In genomic region chr3:186182850-186183249, GRCh38 we compare ENCODE assay signal across 29 cellular contexts.
DNase-seq lines count a peak whose midpoint lies in the region; ATAC-seq and TF ChIP-seq lines count a peak whose summit lies in the region.
"Had no signal": no experiment of that assay in that cellular context is flagged by ENCODE, and none has a peak within 500 bp of the region (broad histone marks: within the 10 kb centered on the region; RNA-seq: fewer than 3 reads in every experiment).

No MANE protein-coding gene starts in this region.

- no peak for TF ChIP-seq CTCF in neutrophil (IDR thresholded peaks at IDR 0.05)

- no peaks in the 10 kb centered on the region for H3K9me3 Mint-ChIP-seq in stimulated activated effector memory CD8-positive, alpha-beta T cell treated with anti-CD3 and anti-CD28 coated beads, Interleukin-12 subunit alpha, Interleukin-12 subunit beta, amount 100 ng/mL, for 72 hours
- no peaks in the 10 kb centered on the region for H3K9me3 Mint-ChIP-seq in activated T-helper 2 cell treated with anti-CD3 and anti-CD28 coated beads, Interferon-gamma antibody, Interleukin-2, Interleukin-4, amounts not matched to agents 10 μg/mL and 5 μg/mL and 100 μg/mL, durations not matched to agents 14 hours and 24 hours and 36 hours
- H3K9me3 Mint-ChIP-seq: activated naive CD4-positive, alpha-beta T cell treated with anti-CD3 and anti-CD28 coated beads for 36 hours; activated T-cell treated with anti-CD3 and anti-CD28 coated beads, Interleukin-2, amount 50 U/mL, for 72 hours; memory B cell; neural progenitor cell had no signal

- no peaks in the 10 kb centered on the region for H3K9me3 ChIP-seq in SK-N-MC (ENCODE audit: low read depth, low read length)
- no peaks in the 10 kb centered on the region for H3K9me3 ChIP-seq in neutrophil
- H3K9me3 ChIP-seq: esophagus muscularis mucosa, right atrium auricular region had no signal

- H3K4me3 ChIP-seq in SK-N-MC (no peak overlapping the region), neutrophil (ENCODE audit: low read depth in 1 of 2, low read length in 1 of 2) (no peak overlapping the region)
- H3K4me3 ChIP-seq: esophagus muscularis mucosa, neural progenitor cell, right atrium auricular region, smooth muscle cell had no signal

- peaks cover 28% of the 10 kb centered on the region for H3K27me3 Mint-ChIP-seq in activated T-helper 2 cell treated with anti-CD3 and anti-CD28 coated beads, Interferon-gamma antibody, Interleukin-2, Interleukin-4, amounts not matched to agents 10 μg/mL and 5 μg/mL and 100 μg/mL, durations not matched to agents 14 hours and 24 hours and 36 hours (ENCODE audit: low read depth)
- H3K27me3 Mint-ChIP-seq: memory B cell had no signal

- H3K27ac Mint-ChIP-seq in stimulated activated effector memory CD8-positive, alpha-beta T cell treated with anti-CD3 and anti-CD28 coated beads, Interleukin-12 subunit alpha, Interleukin-12 subunit beta, amount 100 ng/mL, for 72 hours = no peak overlapping the region
- H3K27ac Mint-ChIP-seq in activated T-helper 2 cell treated with anti-CD3 and anti-CD28 coated beads, Interferon-gamma antibody, Interleukin-2, Interleukin-4, amounts not matched to agents 10 μg/mL and 5 μg/mL and 100 μg/mL, durations not matched to agents 14 hours and 24 hours and 36 hours = no peak overlapping the region
- H3K27ac Mint-ChIP-seq: activated CD8-positive, alpha-beta memory T cell treated with anti-CD3 and anti-CD28 coated beads, Interleukin-2, amount 10 ng/mL, durations not matched to agents 7 days and 5 days; activated naive CD4-positive, alpha-beta T cell treated with anti-CD3 and anti-CD28 coated beads for 36 hours; activated T-cell treated with anti-CD3 and anti-CD28 coated beads, Interleukin-2, amount 50 U/mL, for 72 hours; memory B cell; neural progenitor cell; WTC11 had no signal

- no peak overlapping the region for H3K9ac ChIP-seq in SK-N-MC (ENCODE audit: insufficient read length)
- H3K9ac ChIP-seq: neural progenitor cell had no signal

- no peak overlapping the region for H3K4me3 Mint-ChIP-seq in stimulated activated effector memory CD8-positive, alpha-beta T cell treated with anti-CD3 and anti-CD28 coated beads, Interleukin-12 subunit alpha, Interleukin-12 subunit beta, amount 100 ng/mL, for 72 hours
- no peak overlapping the region for H3K4me3 Mint-ChIP-seq in activated T-helper 2 cell treated with anti-CD3 and anti-CD28 coated beads, Interferon-gamma antibody, Interleukin-2, Interleukin-4, amounts not matched to agents 10 μg/mL and 5 μg/mL and 100 μg/mL, durations not matched to agents 14 hours and 24 hours and 36 hours (ENCODE audit: low read depth)
- H3K4me3 Mint-ChIP-seq: activated CD8-positive, alpha-beta memory T cell treated with anti-CD3 and anti-CD28 coated beads, Interleukin-2, amount 10 ng/mL, durations not matched to agents 7 days and 5 days; activated naive CD4-positive, alpha-beta T cell treated with anti-CD3 and anti-CD28 coated beads for 36 hours; activated T-cell treated with anti-CD3 and anti-CD28 coated beads, Interleukin-2, amount 50 U/mL, for 72 hours; CD4-positive, CD25-positive, alpha-beta regulatory T cell; memory B cell; neural progenitor cell; WTC11 had no signal

- no peaks in the 10 kb centered on the region for H3K27me3 ChIP-seq in neutrophil
- H3K27me3 ChIP-seq: esophagus muscularis mucosa, right atrium auricular region had no signal

- DNase-seq in NCI-H2107 treated with DMSO at 0.1 percent for 48 hours (lab: John Stamatoyannopoulos, UW; ENCODE audit: unreplicated experiment) (peak; percentile 16), NCI-H2107 (lab: John Stamatoyannopoulos, UW) (no peak), NCI-H1092 treated with DMSO at 0.1 percent for 48 hours (lab: John Stamatoyannopoulos, UW) (peak; percentile 7), SK-N-MC (ENCODE audit: low read depth, low spot score) (peak; percentile 24)
- DNase-seq in stimulated activated effector memory CD8-positive, alpha-beta T cell treated with anti-CD3 and anti-CD28 coated beads, Interleukin-12 subunit alpha, Interleukin-12 subunit beta, amount 100 ng/mL, for 72 hours (ENCODE audit: low spot score in 2 of 2) = no peak
- DNase-seq in activated T-helper 2 cell treated with anti-CD3 and anti-CD28 coated beads, Interferon-gamma antibody, Interleukin-2, Interleukin-4, amounts not matched to agents 10 μg/mL and 5 μg/mL and 100 μg/mL, durations not matched to agents 14 hours and 24 hours and 36 hours (ENCODE audit: low spot score) = no peak
- DNase-seq: activated CD8-positive, alpha-beta memory T cell treated with anti-CD3 and anti-CD28 coated beads, Interleukin-2, amount 10 ng/mL, durations not matched to agents 7 days and 5 days; activated naive CD4-positive, alpha-beta T cell treated with anti-CD3 and anti-CD28 coated beads for 36 hours; activated T-cell treated with anti-CD3 and anti-CD28 coated beads, Interleukin-2, amount 50 U/mL, for 72 hours; Calu3; CD4-positive, CD25-positive, alpha-beta regulatory T cell; central memory CD4-positive, alpha-beta T cell; foreskin fibroblast; NCI-H1694 treated with DMSO at 0.1 percent for 48 hours; NCI-H526 treated with DMSO at 0.1 percent for 48 hours; posterior cingulate gyrus; SHP77 treated with DMSO at 0.1 percent for 48 hours; stimulated activated naive CD8-positive, alpha-beta T cell treated with anti-CD3 and anti-CD28 coated beads, Interleukin-15, Interleukin-2, amounts not matched to agents 100 U/mL and 50 U/mL, for 24 hours; T1000 had no signal

- ATAC-seq in stimulated activated effector memory CD8-positive, alpha-beta T cell treated with anti-CD3 and anti-CD28 coated beads, Interleukin-12 subunit alpha, Interleukin-12 subunit beta, amount 100 ng/mL, for 72 hours = no peak
- ATAC-seq in HG02870 (IDR thresholded peaks at IDR 0.05; ENCODE audit: unreplicated experiment) = no peak
- ATAC-seq: activated CD8-positive, alpha-beta memory T cell treated with anti-CD3 and anti-CD28 coated beads, Interleukin-2, amount 10 ng/mL, durations not matched to agents 7 days and 5 days; activated T-cell treated with anti-CD3 and anti-CD28 coated beads, Interleukin-2, amount 50 U/mL, for 72 hours; left lobe of liver; Panc1; stimulated activated naive CD8-positive, alpha-beta T cell treated with anti-CD3 and anti-CD28 coated beads, Interleukin-15, Interleukin-2, amounts not matched to agents 100 U/mL and 50 U/mL, for 24 hours; WTC11 had no signal

- intact Hi-C loops in activated T-helper 2 cell treated with anti-CD3 and anti-CD28 coated beads, Interferon-gamma antibody, Interleukin-2, Interleukin-4, amounts not matched to agents 10 μg/mL and 5 μg/mL and 100 μg/mL, durations not matched to agents 14 hours and 24 hours and 36 hours (cut with micrococcal nuclease) = no loop called here

- peaks cover 35% of the 10 kb centered on the region for H3K4me1 Mint-ChIP-seq in stimulated activated effector memory CD8-positive, alpha-beta T cell treated with anti-CD3 and anti-CD28 coated beads, Interleukin-12 subunit alpha, Interleukin-12 subunit beta, amount 100 ng/mL, for 72 hours
- H3K4me1 Mint-ChIP-seq in activated T-helper 2 cell treated with anti-CD3 and anti-CD28 coated beads, Interferon-gamma antibody, Interleukin-2, Interleukin-4, amounts not matched to agents 10 μg/mL and 5 μg/mL and 100 μg/mL, durations not matched to agents 14 hours and 24 hours and 36 hours (ENCODE audit: low read depth) = peaks cover 8% of the 10 kb centered on the region

- H3K36me3 Mint-ChIP-seq in stimulated activated effector memory CD8-positive, alpha-beta T cell treated with anti-CD3 and anti-CD28 coated beads, Interleukin-12 subunit alpha, Interleukin-12 subunit beta, amount 100 ng/mL, for 72 hours = no peaks in the 10 kb centered on the region
- no peaks in the 10 kb centered on the region for H3K36me3 Mint-ChIP-seq in activated T-helper 2 cell treated with anti-CD3 and anti-CD28 coated beads, Interferon-gamma antibody, Interleukin-2, Interleukin-4, amounts not matched to agents 10 μg/mL and 5 μg/mL and 100 μg/mL, durations not matched to agents 14 hours and 24 hours and 36 hours (ENCODE audit: low read depth)
- H3K36me3 Mint-ChIP-seq: activated CD8-positive, alpha-beta memory T cell treated with anti-CD3 and anti-CD28 coated beads, Interleukin-2, amount 10 ng/mL, durations not matched to agents 7 days and 5 days; CD4-positive, CD25-positive, alpha-beta regulatory T cell; neural progenitor cell; WTC11 had no signal

- H3K27ac ChIP-seq in SK-N-MC (peak overlapping the region; percentile 40), neutrophil (peak overlapping the region; percentile 23)
- H3K27ac ChIP-seq: esophagus muscularis mucosa, neural progenitor cell, right atrium auricular region had no signal

- H3K36me3 ChIP-seq in SK-N-MC (ENCODE audit: insufficient read depth, low read length) (no peaks in the 10 kb centered on the region), neutrophil (peaks cover 58% of the 10 kb centered on the region)
- H3K36me3 ChIP-seq: neural progenitor cell, right atrium auricular region had no signal

- H3K4me1 ChIP-seq in neutrophil (ENCODE audit: control insufficient read depth in 1 of 2, insufficient read depth in 1 of 2, low read depth in 1 of 2, low read length in 1 of 2) = peaks cover 34 to 38% of the 10 kb centered on the region in 2 experiments
- H3K4me1 ChIP-seq: neural progenitor cell, right atrium auricular region had no signal

Comparison
In these comparisons a context has a peak if more than half of its experiments do, and no peak if none do; other contexts are left out.
1. DNase-seq: peak in NCI-H2107 treated with DMSO at 0.1 percent for 48 hours (single experiment), NCI-H1092 treated with DMSO at 0.1 percent for 48 hours (single experiment) and SK-N-MC (single experiment); none in NCI-H2107 (single experiment), stimulated activated effector memory CD8-positive, alpha-beta T cell treated with anti-CD3 and anti-CD28 coated beads, Interleukin-12 subunit alpha, Interleukin-12 subunit beta, amount 100 ng/mL, for 72 hours (0 of 2) and activated T-helper 2 cell treated with anti-CD3 and anti-CD28 coated beads, Interferon-gamma antibody, Interleukin-2, Interleukin-4, amounts not matched to agents 10 μg/mL and 5 μg/mL and 100 μg/mL, durations not matched to agents 14 hours and 24 hours and 36 hours (single experiment).